In genomic region chr16:1343428-1344242, GRCh38 we compare ENCODE assay signal across 8 cellular contexts. TPM values are rescaled to one million over a fixed set of nuclear protein-coding genes. Genes with fewer than 3 reads are reported as not detected.
DNase-seq lines count a peak whose midpoint lies in the region; ATAC-seq and TF ChIP-seq lines count a peak whose summit lies in the region.

No MANE protein-coding gene starts in this region.

- H3K4me1 ChIP-seq in heart left ventricle (peaks cover 0 to 17% (median 5%) of the 10 kb centered on the region in 12 donors), left lung (peaks cover 4 to 18% of the 10 kb centered on the region in 2 donors), aorta (ENCODE audit: control insufficient read depth in 1 of 2, insufficient read depth in 2 of 2, low read length in 2 of 2) (no peaks in the 10 kb centered on the region)

- H3K9me3 ChIP-seq in heart left ventricle: no peaks in the 10 kb centered on the region
- H3K9me3 ChIP-seq in left lung: no peaks in the 10 kb centered on the region
- no peaks in the 10 kb centered on the region for H3K9me3 ChIP-seq in aorta (ENCODE audit: control insufficient read depth, low read length)

- TF ChIP-seq CTCF in heart left ventricle (IDR thresholded peaks at IDR 0.05) (no peak), left lung (IDR thresholded peaks at IDR 0.05) (no peak), omental fat pad (IDR thresholded peaks at IDR 0.05) (no peak)
- no peak for TF ChIP-seq CTCF in activated CD8-positive, alpha-beta T cell treated with anti-CD3 and anti-CD28 coated beads for 36 hours (IDR thresholded peaks at IDR 0.05)

- no peak for DNase-seq in heart left ventricle
- no peak for DNase-seq in left cardiac atrium
- DNase-seq in activated CD8-positive, alpha-beta T cell treated with anti-CD3 and anti-CD28 coated beads for 36 hours: no peak
- peak in 1 of 2 donors; percentile 82 for DNase-seq in left lung
- DNase-seq in aorta: no peak
- DNase-seq in NCI-H187 (lab: John Stamatoyannopoulos, UW): no peak
- no peak for DNase-seq in omental fat pad (ENCODE audit: low spot score)
- no peak for DNase-seq in glomerular visceral epithelial cell (ENCODE audit: extremely low spot score)

- ATAC-seq in heart left ventricle (no peak), left cardiac atrium (no peak), left lung (no peak), aorta (ENCODE audit: low FRiP score) (peak; percentile 17), omental fat pad (ENCODE audit: low FRiP score) (no peak)
- no peak for ATAC-seq in activated CD8-positive, alpha-beta T cell treated with anti-CD3 and anti-CD28 coated beads for 36 hours

- TF ChIP-seq POLR2A in heart left ventricle (IDR thresholded peaks at IDR 0.05): no peak

- H3K36me3 Mint-ChIP-seq in activated CD8-positive, alpha-beta T cell treated with anti-CD3 and anti-CD28 coated beads for 36 hours (ENCODE audit: low read depth): no peaks in the 10 kb centered on the region

- peak overlapping the region; percentile 38 for H3K4me3 Mint-ChIP-seq in activated CD8-positive, alpha-beta T cell treated with anti-CD3 and anti-CD28 coated beads for 36 hours

- no peaks in the 10 kb centered on the region for H3K27me3 Mint-ChIP-seq in activated CD8-positive, alpha-beta T cell treated with anti-CD3 and anti-CD28 coated beads for 36 hours

- H3K9me3 Mint-ChIP-seq in activated CD8-positive, alpha-beta T cell treated with anti-CD3 and anti-CD28 coated beads for 36 hours: no peaks in the 10 kb centered on the region

- H3K27ac Mint-ChIP-seq in activated CD8-positive, alpha-beta T cell treated with anti-CD3 and anti-CD28 coated beads for 36 hours: no peak overlapping the region

- 64 to 72% (median 70%) methylated on average over 41 to 44 of the region's 44 CpGs for WGBS in heart left ventricle, 4 donors
- 35 to 38% methylated on average over 41 to 44 of the region's 44 CpGs for WGBS in aorta, 2 donors

- intact Hi-C loops in heart left ventricle (cut with DNase I) (no loop called here), left cardiac atrium (cut with DNase I) (no loop called here), left lung (cut with DNase I) (no loop called here), aorta (cut with DNase I) (no loop called here)
- intact Hi-C loops in activated CD8-positive, alpha-beta T cell treated with anti-CD3 and anti-CD28 coated beads for 36 hours (cut with micrococcal nuclease): no loop called here

- CTCF ChIA-PET in activated CD8-positive, alpha-beta T cell treated with anti-CD3 and anti-CD28 coated beads for 36 hours (lab: Charles Lee): interaction anchor here (1.6 to 2.9 kb wide), 2 partner anchors 20 to 43 kb away, joined by 4 to 10 read pairs; no protein-coding TSS in a partner anchor

- peak overlapping the region in 10 of 12 donors; percentile 24 to 46 (median 34) for H3K4me3 ChIP-seq in heart left ventricle
- H3K4me3 ChIP-seq in left lung: peak overlapping the region; percentile 4 to 15
- no peak overlapping the region for H3K4me3 ChIP-seq in aorta (ENCODE audit: low read length in 2 of 2)

- peaks cover 18% of the 10 kb centered on the region for H3K4me1 Mint-ChIP-seq in activated CD8-positive, alpha-beta T cell treated with anti-CD3 and anti-CD28 coated beads for 36 hours (ENCODE audit: low read depth)

- H3K27ac ChIP-seq in heart left ventricle: no peak overlapping the region
- H3K27ac ChIP-seq in left lung: no peak overlapping the region
- H3K27ac ChIP-seq in aorta (ENCODE audit: low read depth in 1 of 2, low read length in 2 of 2): no peak overlapping the region

- H3K36me3 ChIP-seq in heart left ventricle (peaks cover 0 to 14% (median 7%) of the 10 kb centered on the region in 9 donors), left lung (peaks cover 0 to 14% of the 10 kb centered on the region in 2 donors), aorta (ENCODE audit: control insufficient read depth in 1 of 2, insufficient read depth in 2 of 2, low read length in 1 of 2) (no peaks in the 10 kb centered on the region)

- POLR2A ChIA-PET in activated CD8-positive, alpha-beta T cell treated with anti-CD3 and anti-CD28 coated beads for 36 hours (lab: Charles Lee): interaction anchor here (1.5 to 1.7 kb wide), 3 partner anchors 17 to 35 kb away, joined by 3 to 5 read pairs (median 4); no protein-coding TSS in a partner anchor

- H3K27me3 ChIP-seq in heart left ventricle (no peaks in the 10 kb centered on the region), left lung (no peaks in the 10 kb centered on the region), aorta (ENCODE audit: control insufficient read depth in 1 of 2, insufficient read depth in 2 of 2, low read length in 1 of 2) (no peaks in the 10 kb centered on the region)

RNA-seq across cellular contexts. Expression of gene TSR3, which starts 8.0 kb away (rescaled TPM):
- total RNA-seq in heart left ventricle: 100 to 1,000 TPM in 1 of 9 donors, 10 to 100 TPM in 8; 46.3 to 108 (median 58.9) TPM
- polyA plus RNA-seq in heart left ventricle: 10 to 100 TPM; 60.0 to 75.4 TPM
- total RNA-seq in left cardiac atrium: 10 to 100 TPM; 44.5 to 59.1 TPM
- total RNA-seq in activated CD8-positive, alpha-beta T cell treated with anti-CD3 and anti-CD28 coated beads for 36 hours: 10 to 100 TPM; 54.7 to 57.4 TPM
- total RNA-seq in left lung: 10 to 100 TPM; 46.3 to 57.0 TPM
- total RNA-seq in aorta: 10 to 100 TPM; 32.1 to 37.5 TPM
- 10 to 100 TPM; 68.4 to 88.0 TPM for polyA plus RNA-seq in aorta
- 10 to 100 TPM; 42.4 to 78.5 (median 61.9) TPM for total RNA-seq in omental fat pad

RNA-seq across cellular contexts. Expression of gene GNPTG, which starts 8.1 kb away (rescaled TPM):
- total RNA-seq in heart left ventricle (10 to 100 TPM; 25.4 to 54.2 (median 31.0) TPM), left cardiac atrium (10 to 100 TPM; 44.1 to 44.3 TPM), left lung (10 to 100 TPM; 74.2 to 97.4 TPM), aorta (10 to 100 TPM; 45.3 to 55.1 TPM), omental fat pad (10 to 100 TPM; 48.3 to 77.1 (median 65.8) TPM)
- polyA plus RNA-seq in heart left ventricle (10 to 100 TPM; 31.9 to 45.0 TPM), aorta (10 to 100 TPM; 33.7 to 74.1 TPM)
- total RNA-seq in activated CD8-positive, alpha-beta T cell treated with anti-CD3 and anti-CD28 coated beads for 36 hours: 10 to 100 TPM; 17.3 to 19.2 TPM

RNA-seq across cellular contexts. Expression of gene BAIAP3, which starts 10.2 kb away (rescaled TPM):
- total RNA-seq in heart left ventricle (1 to 10 TPM in 8 of 9 donors, under 1 TPM in 1; 0.88 to 4.0 (median 2.6) TPM), left cardiac atrium (1 to 10 TPM in 1 of 2 donors, under 1 TPM in 1; 0.99 to 2.7 TPM), left lung (1 to 10 TPM; 2.6 to 6.0 TPM), aorta (1 to 10 TPM; 1.2 to 3.1 TPM), omental fat pad (10 to 100 TPM in 1 of 4 donors, 1 to 10 TPM in 3; 1.5 to 14.2 (median 1.9) TPM)
- polyA plus RNA-seq in heart left ventricle (1 to 10 TPM; 1.7 to 2.6 TPM), aorta (1 to 10 TPM; 1.1 to 2.6 TPM)
- under 1 TPM; 0.27 to 0.68 TPM for total RNA-seq in activated CD8-positive, alpha-beta T cell treated with anti-CD3 and anti-CD28 coated beads for 36 hours

RNA-seq across cellular contexts. Expression of gene UBE2I, which starts 34.2 kb away (rescaled TPM):
- total RNA-seq in heart left ventricle: 100 to 1,000 TPM in 2 of 9 donors, 10 to 100 TPM in 7; 59.3 to 105 (median 85.9) TPM
- polyA plus RNA-seq in heart left ventricle: 10 to 100 TPM; 67.2 to 73.4 TPM
- total RNA-seq in left cardiac atrium: 10 to 100 TPM; 74.3 to 80.8 TPM
- total RNA-seq in activated CD8-positive, alpha-beta T cell treated with anti-CD3 and anti-CD28 coated beads for 36 hours: 100 to 1,000 TPM; 245 to 254 TPM
- total RNA-seq in left lung: 100 to 1,000 TPM in 1 of 2 donors, 10 to 100 TPM in 1; 89.0 to 111 TPM
- total RNA-seq in aorta: 10 to 100 TPM; 81.7 to 86.7 TPM
- 10 to 100 TPM; 35.7 to 63.1 TPM for polyA plus RNA-seq in aorta
- total RNA-seq in omental fat pad: 10 to 100 TPM; 50.9 to 94.9 (median 72.5) TPM

Comparison
In these comparisons a context has a peak if more than half of its experiments do, and no peak if none do; other contexts are left out.
1. H3K4me3 ChIP-seq: peak in heart left ventricle (10 of 12) and left lung (2 of 2); none in aorta (0 of 2).